In the genomic region with DNA sequence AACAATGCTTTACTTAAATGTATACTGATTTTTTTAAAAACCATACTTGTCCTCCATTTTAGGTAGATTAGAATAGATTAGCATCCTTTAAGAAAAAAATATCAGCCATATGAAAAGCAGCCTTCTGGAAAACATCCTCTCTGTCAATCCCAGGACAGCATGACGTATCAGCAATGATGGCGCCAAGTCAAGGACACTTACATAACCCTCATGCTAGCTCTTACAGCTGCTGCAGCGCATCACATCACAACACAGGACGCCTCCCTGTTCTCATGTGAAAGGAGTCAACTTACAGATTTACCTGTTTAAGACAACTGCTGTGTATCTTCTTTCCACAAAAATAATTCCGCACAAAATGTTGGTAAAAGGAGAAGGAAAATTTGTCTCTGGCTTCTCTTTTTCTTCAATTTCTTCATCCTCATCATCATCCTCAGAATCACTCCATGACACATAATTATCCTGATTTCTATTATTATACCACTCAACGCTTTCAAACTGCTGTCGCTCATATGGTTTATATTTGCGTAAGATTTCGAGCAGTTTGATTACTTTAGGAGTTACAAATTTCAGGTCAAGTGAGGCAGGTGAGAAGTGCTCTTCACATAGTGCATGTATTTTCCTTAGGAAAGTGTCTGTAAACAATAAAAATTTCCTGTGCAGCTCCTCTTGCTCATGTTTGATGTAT, we compare ENCODE assay signal across 19 cellular contexts. TPM values are rescaled to one million over a fixed set of nuclear protein-coding genes. Genes with fewer than 3 reads are reported as not detected.
DNase-seq lines count a peak whose midpoint lies in the region; TF ChIP-seq lines count a peak whose summit lies in the region.
"Had no signal": no experiment of that assay in that cellular context is flagged by ENCODE, and none has a peak within 500 bp of the region (broad histone marks: within the 10 kb centered on the region; RNA-seq: fewer than 3 reads in every experiment).

No MANE protein-coding gene starts in this region.

- H3K36me3 Mint-ChIP-seq in activated CD4-positive, alpha-beta memory T cell treated with anti-CD3 and anti-CD28 coated beads, Interleukin-2, amount 10 ng/mL, durations not matched to agents 7 days and 5 days (ENCODE audit: low read depth) = peaks cover 50% of the 10 kb centered on the region
- peaks cover 42% of the 10 kb centered on the region for H3K36me3 Mint-ChIP-seq in activated CD4-positive, alpha-beta memory T cell treated with anti-CD3 and anti-CD28 coated beads for 36 hours
- peaks cover 30% of the 10 kb centered on the region for H3K36me3 Mint-ChIP-seq in neural progenitor cell

- H3K27ac Mint-ChIP-seq in activated CD4-positive, alpha-beta memory T cell treated with anti-CD3 and anti-CD28 coated beads, Interleukin-2, amount 10 ng/mL, durations not matched to agents 7 days and 5 days = peak overlapping the region; percentile 15
- no peak overlapping the region for H3K27ac Mint-ChIP-seq in activated CD4-positive, alpha-beta memory T cell treated with anti-CD3 and anti-CD28 coated beads for 36 hours
- H3K27ac Mint-ChIP-seq in neural progenitor cell = no peak overlapping the region
- H3K27ac Mint-ChIP-seq: activated naive CD8-positive, alpha-beta T cell; T-helper 2 cell treated with Interferon-gamma antibody and Interleukin-4, amounts not matched to agents 5 μg/mL and 100 μg/mL, for 36 hours had no signal

- no peak for DNase-seq in activated CD4-positive, alpha-beta memory T cell treated with anti-CD3 and anti-CD28 coated beads, Interleukin-2, amount 10 ng/mL, durations not matched to agents 7 days and 5 days
- DNase-seq in activated CD4-positive, alpha-beta memory T cell treated with anti-CD3 and anti-CD28 coated beads for 36 hours = no peak
- no peak for DNase-seq in GM19240 (ENCODE audit: insufficient read length, low spot score)
- no peak for DNase-seq in neural progenitor cell (ENCODE audit: low spot score)
- no peak for DNase-seq in activated T-cell treated with anti-CD3 and anti-CD28 coated beads for 4 hours
- DNase-seq: activated CD4-positive, CD25-positive, alpha-beta regulatory T cell; activated T-cell treated with anti-CD3 and anti-CD28 coated beads, Interleukin-2, amount 50 U/mL, for 72 hours; effector memory CD8-positive, alpha-beta T cell; mucosa of descending colon; NCI-H226; NK-92 treated with Interleukin-12 subunit alpha and Interleukin-12 subunit beta, amount 100 ng/mL, for 24 hours had no signal

- H3K79me2 ChIP-seq in neural progenitor cell (ENCODE audit: low read depth) = peaks cover 11% of the 10 kb centered on the region

- no peaks in the 10 kb centered on the region for H3K27me3 Mint-ChIP-seq in activated CD4-positive, alpha-beta memory T cell treated with anti-CD3 and anti-CD28 coated beads, Interleukin-2, amount 10 ng/mL, durations not matched to agents 7 days and 5 days
- H3K27me3 Mint-ChIP-seq in activated CD4-positive, alpha-beta memory T cell treated with anti-CD3 and anti-CD28 coated beads for 36 hours = no peaks in the 10 kb centered on the region
- H3K27me3 Mint-ChIP-seq in neural progenitor cell (ENCODE audit: insufficient read depth, low read depth) = peaks cover 2% of the 10 kb centered on the region
- H3K27me3 Mint-ChIP-seq: activated naive CD8-positive, alpha-beta T cell; effector memory CD8-positive, alpha-beta T cell had no signal

- POLR2A ChIA-PET in activated CD4-positive, alpha-beta memory T cell treated with anti-CD3 and anti-CD28 coated beads, Interleukin-2, amount 10 ng/mL, durations not matched to agents 7 days and 5 days (lab: Charles Lee) = no interaction called here
- POLR2A ChIA-PET in activated CD4-positive, alpha-beta memory T cell treated with anti-CD3 and anti-CD28 coated beads for 36 hours (lab: Charles Lee) = no interaction called here

- H3K4me2 ChIP-seq in neural progenitor cell = no peak overlapping the region
- H3K4me2 ChIP-seq: BLaER1 treated with 17β-estradiol and CSF1 and Interleukin-3, amounts not matched to agents 10 nM and 100 nM had no signal

- H3K27me3 ChIP-seq in layer of hippocampus (ENCODE audit: control insufficient read depth, insufficient read depth, low read length) (no peaks in the 10 kb centered on the region), neural progenitor cell (no peaks in the 10 kb centered on the region)
- H3K27me3 ChIP-seq: BLaER1 treated with 17β-estradiol and CSF1 and Interleukin-3, amounts not matched to agents 10 nM and 100 nM had no signal

- CTCF ChIA-PET in activated CD4-positive, alpha-beta memory T cell treated with anti-CD3 and anti-CD28 coated beads, Interleukin-2, amount 10 ng/mL, durations not matched to agents 7 days and 5 days (lab: Charles Lee) = no interaction called here
- CTCF ChIA-PET in activated CD4-positive, alpha-beta memory T cell treated with anti-CD3 and anti-CD28 coated beads for 36 hours (lab: Charles Lee) = no interaction called here

- no peaks in the 10 kb centered on the region for H3K9me3 Mint-ChIP-seq in activated CD4-positive, alpha-beta memory T cell treated with anti-CD3 and anti-CD28 coated beads, Interleukin-2, amount 10 ng/mL, durations not matched to agents 7 days and 5 days
- H3K9me3 Mint-ChIP-seq in activated CD4-positive, alpha-beta memory T cell treated with anti-CD3 and anti-CD28 coated beads for 36 hours = no peaks in the 10 kb centered on the region
- H3K9me3 Mint-ChIP-seq in neural progenitor cell = no peaks in the 10 kb centered on the region
- H3K9me3 Mint-ChIP-seq: activated T-cell treated with anti-CD3 and anti-CD28 coated beads, Interleukin-2, amount 50 U/mL, for 72 hours; effector memory CD8-positive, alpha-beta T cell; T-helper 2 cell treated with Interferon-gamma antibody and Interleukin-4, amounts not matched to agents 5 μg/mL and 100 μg/mL, for 36 hours had no signal

- H2AFZ ChIP-seq in neural progenitor cell (replicated peaks) = no peak overlapping the region

- no peak for TF ChIP-seq CTCF in VCaP (conservative IDR thresholded peaks at IDR 0.05)
- no peak for TF ChIP-seq CTCF in neural progenitor cell (IDR thresholded peaks at IDR 0.05)

- H3K9me3 ChIP-seq in neural progenitor cell (ENCODE audit: low read depth) = no peaks in the 10 kb centered on the region
- H3K9me3 ChIP-seq: BLaER1 treated with 17β-estradiol and CSF1 and Interleukin-3, amounts not matched to agents 10 nM and 100 nM; mucosa of descending colon; prostate gland had no signal

- peaks cover 15% of the 10 kb centered on the region for H3K4me1 Mint-ChIP-seq in activated CD4-positive, alpha-beta memory T cell treated with anti-CD3 and anti-CD28 coated beads, Interleukin-2, amount 10 ng/mL, durations not matched to agents 7 days and 5 days
- H3K4me1 Mint-ChIP-seq in activated CD4-positive, alpha-beta memory T cell treated with anti-CD3 and anti-CD28 coated beads for 36 hours (ENCODE audit: low read depth) = peaks cover 14% of the 10 kb centered on the region
- peaks cover 60% of the 10 kb centered on the region for H3K4me1 Mint-ChIP-seq in neural progenitor cell

- H3K27ac ChIP-seq in VCaP = peak overlapping the region; percentile 69
- peak overlapping the region; percentile 30 for H3K27ac ChIP-seq in layer of hippocampus (ENCODE audit: low read depth, low read length)
- peak overlapping the region; percentile 32 for H3K27ac ChIP-seq in temporal lobe (ENCODE audit: low read depth, low read length)
- no peak overlapping the region for H3K27ac ChIP-seq in neural progenitor cell
- H3K27ac ChIP-seq: BLaER1 treated with 17β-estradiol and CSF1 and Interleukin-3, amounts not matched to agents 10 nM and 100 nM; prostate gland; SK-N-MC had no signal

- H3K36me3 ChIP-seq in neural progenitor cell = no peaks in the 10 kb centered on the region

- H3K4me1 ChIP-seq in neural progenitor cell = peaks cover 42% of the 10 kb centered on the region

- intact Hi-C loops in activated CD4-positive, alpha-beta memory T cell treated with anti-CD3 and anti-CD28 coated beads for 36 hours (cut with micrococcal nuclease) = no loop called here

- no peak overlapping the region for H3K9ac ChIP-seq in neural progenitor cell
- H3K9ac ChIP-seq: BLaER1 treated with 17β-estradiol and CSF1 and Interleukin-3, amounts not matched to agents 10 nM and 100 nM had no signal

- no peak overlapping the region for H3K4me3 Mint-ChIP-seq in activated CD4-positive, alpha-beta memory T cell treated with anti-CD3 and anti-CD28 coated beads, Interleukin-2, amount 10 ng/mL, durations not matched to agents 7 days and 5 days
- no peak overlapping the region for H3K4me3 Mint-ChIP-seq in activated CD4-positive, alpha-beta memory T cell treated with anti-CD3 and anti-CD28 coated beads for 36 hours
- no peak overlapping the region for H3K4me3 Mint-ChIP-seq in neural progenitor cell
- H3K4me3 Mint-ChIP-seq: activated naive CD8-positive, alpha-beta T cell; activated T-cell treated with anti-CD3 and anti-CD28 coated beads, Interleukin-2, amount 50 U/mL, for 72 hours; effector memory CD8-positive, alpha-beta T cell; T-helper 2 cell treated with Interferon-gamma antibody and Interleukin-4, amounts not matched to agents 5 μg/mL and 100 μg/mL, for 36 hours had no signal

- peaks cover 15% of the 10 kb centered on the region for H3F3A ChIP-seq in neural progenitor cell (ENCODE audit: low read depth)

- no peak overlapping the region for H3K4me3 ChIP-seq in neural progenitor cell
- H3K4me3 ChIP-seq: BLaER1 treated with 17β-estradiol and CSF1 and Interleukin-3, amounts not matched to agents 10 nM and 100 nM; mucosa of descending colon; prostate gland; SK-N-MC had no signal

- peaks cover 6% of the 10 kb centered on the region for H4K20me1 ChIP-seq in neural progenitor cell (ENCODE audit: low read depth)

RNA-seq across cellular contexts. Expression of a gene that starts 33.3 kb away (rescaled TPM):
- 10 to 100 TPM; 46.9 to 52.8 TPM for total RNA-seq in activated CD4-positive, alpha-beta memory T cell treated with anti-CD3 and anti-CD28 coated beads, Interleukin-2, amount 10 ng/mL, durations not matched to agents 7 days and 5 days
- total RNA-seq in activated CD4-positive, alpha-beta memory T cell treated with anti-CD3 and anti-CD28 coated beads for 36 hours = 10 to 100 TPM; 39.9 to 40.9 TPM
- 102 TPM for total RNA-seq in temporal lobe
- 56.7 and 70.0 TPM in 2 replicates for total RNA-seq in neural progenitor cell (ENCODE audit: low replicate concordance)
